ENCODE assay signal across 9 cellular contexts in genomic region chr18:9711361-9712129, GRCh38. TPM values are rescaled to one million over a fixed set of nuclear protein-coding genes. Genes with fewer than 3 reads are reported as not detected.
DNase-seq lines count a peak whose midpoint lies in the region; ATAC-seq and TF ChIP-seq lines count a peak whose summit lies in the region.
"Had no signal": no experiment of that assay in that cellular context is flagged by ENCODE, and none has a peak within 500 bp of the region (broad histone marks: within the 10 kb centered on the region; RNA-seq: fewer than 3 reads in every experiment).

No MANE protein-coding gene starts in this region.

- H3K4me1 ChIP-seq in muscle layer of colon (ENCODE audit: insufficient read depth, low read length) (peaks cover 34% of the 10 kb centered on the region), OCI-LY7 (ENCODE audit: insufficient read depth, low read length, poor library complexity, severe bottlenecking) (no peaks in the 10 kb centered on the region), A673 (ENCODE audit: insufficient read depth, low read length, poor library complexity, severe bottlenecking) (no peaks in the 10 kb centered on the region)

- CTCF ChIA-PET in OCI-LY7 (lab: Charles Lee; ENCODE audit: unreplicated experiment) = no interaction called here
- CTCF ChIA-PET in A673 (lab: Charles Lee) = no interaction called here

- TF ChIP-seq CTCF in OCI-LY7 (conservative IDR thresholded peaks at IDR 0.05; ENCODE audit: low read length) (no peak), A673 (conservative IDR thresholded peaks at IDR 0.05; ENCODE audit: low read depth, low read length) (no peak)

- H3K79me2 ChIP-seq in OCI-LY7 (ENCODE audit: insufficient read depth, low read depth, low read length) = no peaks in the 10 kb centered on the region

- H3K9ac ChIP-seq in muscle layer of colon (ENCODE audit: low read length) = no peak overlapping the region

- H4K20me1 ChIP-seq in OCI-LY7 (ENCODE audit: insufficient read depth, low read length) = no peaks in the 10 kb centered on the region

- intact Hi-C loops in OCI-LY7 (cut with micrococcal nuclease; ENCODE audit: unreplicated experiment) = no loop called here
- intact Hi-C loops in A673 (cut with micrococcal nuclease; ENCODE audit: unreplicated experiment) = no loop called here

- H3K9me2 ChIP-seq in OCI-LY7 (ENCODE audit: insufficient read depth, low read length) = no peaks in the 10 kb centered on the region

- H3K9me3 ChIP-seq in muscle layer of colon (ENCODE audit: low read length) (no peaks in the 10 kb centered on the region), OCI-LY7 (ENCODE audit: low read length) (no peaks in the 10 kb centered on the region), A673 (ENCODE audit: low read depth, low read length, poor library complexity, severe bottlenecking) (no peaks in the 10 kb centered on the region)

- POLR2A ChIA-PET in OCI-LY7 (lab: Charles Lee) (interaction anchor here (0.6 kb wide), 1 partner anchor 1545 kb away, joined by 3 read pairs; no protein-coding TSS in a partner anchor), A673 (lab: Charles Lee; ENCODE audit: low non-redundant PET) (interaction anchor here (0.6 kb wide), 1 partner anchor 1261 kb away, joined by 3 read pairs; no protein-coding TSS in a partner anchor)

- H3K27ac ChIP-seq in muscle layer of colon (ENCODE audit: low read depth, low read length) = peak overlapping the region; percentile 43
- no peak overlapping the region for H3K27ac ChIP-seq in OCI-LY7 (ENCODE audit: low read depth, low read length, poor library complexity, severe bottlenecking)
- no peak overlapping the region for H3K27ac ChIP-seq in A673 (ENCODE audit: low read depth, low read length, poor library complexity, severe bottlenecking)

- no peak overlapping the region for H3K4me2 ChIP-seq in OCI-LY7 (ENCODE audit: low read length)

- H3K36me3 ChIP-seq in muscle layer of colon (ENCODE audit: insufficient read depth, low read length) (no peaks in the 10 kb centered on the region), OCI-LY7 (ENCODE audit: insufficient read depth, low read length) (no peaks in the 10 kb centered on the region), A673 (ENCODE audit: insufficient read depth, low read length, poor library complexity, severe bottlenecking) (no peaks in the 10 kb centered on the region)

- BruUV-seq in OCI-LY7 (replicated peaks; lab: Mats Ljungman, UMichigan) (no TSS peak), A673 (replicated peaks; lab: Mats Ljungman, UMichigan) (no TSS peak)

- H3K4me3 ChIP-seq in muscle layer of colon (ENCODE audit: low read depth in 1 of 2, low read length in 2 of 2) (no peak overlapping the region), OCI-LY7 (ENCODE audit: low read depth, low read length, poor library complexity, severe bottlenecking) (no peak overlapping the region), A673 (ENCODE audit: low read depth, low read length, poor library complexity, severe bottlenecking) (no peak overlapping the region)

- H3K27me3 ChIP-seq in muscle layer of colon (ENCODE audit: control insufficient read depth in 1 of 2, insufficient read depth in 2 of 2, low read length in 2 of 2) (no peaks in the 10 kb centered on the region), A673 (replicated peaks; ENCODE audit: insufficient read depth, low read depth, low read length, poor library complexity) (no peaks in the 10 kb centered on the region)

- ATAC-seq in GM18520 (IDR thresholded peaks at IDR 0.05; ENCODE audit: unreplicated experiment) (peak; percentile 78), HG02571 (IDR thresholded peaks at IDR 0.05; ENCODE audit: unreplicated experiment) (peak; percentile 35)

- DNase-seq in NOMO-1 (lab: John Stamatoyannopoulos, UW; ENCODE audit: unreplicated experiment in 2 of 2) (peak; percentile 54 to 93), OCI-LY7 (ENCODE audit: low spot score) (no peak), RKO (ENCODE audit: low spot score) (no peak), inferior parietal cortex (ENCODE audit: extremely low spot score) (no peak), A673 (ENCODE audit: low spot score) (no peak)
- DNase-seq: H9 had no signal

- no peak overlapping the region for H2AFZ ChIP-seq in OCI-LY7 (ENCODE audit: low read length)

RNA-seq across cellular contexts. Expression of gene RAB31, which starts 3.4 kb away (rescaled TPM):
- total RNA-seq in OCI-LY7 (2014; rRNA removed; shearing (Covaris generic)) = not detected in 2 replicates
- not detected in 2 replicates for total RNA-seq in OCI-LY7 (2022)
- total RNA-seq in A673 (2021) = 6.1 and 8.1 TPM in 2 replicates

Comparison
In these comparisons a context has a peak if more than half of its experiments do, and no peak if none do; other contexts are left out.
1. DNase-seq: peak in NOMO-1 (2 of 2); none in OCI-LY7 (single experiment), RKO (single experiment), inferior parietal cortex (single experiment) and A673 (single experiment).